In the genomic region with DNA sequence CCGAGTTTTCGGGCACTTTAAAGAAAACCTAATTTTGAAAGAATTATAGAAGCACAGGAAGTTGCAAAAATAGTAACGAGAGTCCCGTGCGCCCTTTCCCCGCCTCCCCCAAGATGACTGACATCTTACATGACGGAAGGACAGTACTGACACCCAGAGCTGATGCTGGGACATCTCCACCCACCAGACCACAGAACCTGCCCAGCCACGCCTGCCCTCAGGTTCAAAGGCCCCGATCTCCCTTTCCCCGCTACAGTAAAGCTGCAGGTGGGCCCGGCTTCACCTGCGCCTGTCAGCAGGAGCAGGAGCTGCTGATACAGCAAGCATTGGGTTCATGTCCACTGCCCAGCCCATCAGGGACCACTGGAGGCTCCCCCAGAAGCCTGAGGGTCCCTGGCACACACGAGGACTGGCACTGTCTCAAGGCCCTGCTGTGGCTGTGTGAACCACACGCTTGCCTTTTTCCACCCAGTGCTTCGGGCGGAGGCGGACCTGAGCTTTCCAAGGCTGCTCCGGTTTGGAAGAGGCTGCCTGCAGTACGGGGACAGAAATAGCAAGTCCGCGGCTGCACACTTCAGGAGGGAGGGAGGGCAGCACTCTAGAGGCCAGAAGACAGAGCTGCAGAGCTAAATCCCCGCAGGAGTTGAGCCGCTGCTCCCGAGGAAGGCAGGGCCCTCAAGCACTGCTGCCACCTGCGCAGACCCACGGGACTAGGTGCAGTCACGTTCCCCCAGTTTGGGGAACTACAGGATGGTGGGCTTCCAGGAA, we compare ENCODE assay signal across 1 cellular context.
TF ChIP-seq lines count a peak whose summit lies in the region.

No MANE protein-coding gene starts in this region.

TF ChIP-seq in GM23338, 12 proteins besides CTCF, POLR2A, EP300 and RAD21 (continued from another document):
- TF ChIP-seq, protein P1, sequence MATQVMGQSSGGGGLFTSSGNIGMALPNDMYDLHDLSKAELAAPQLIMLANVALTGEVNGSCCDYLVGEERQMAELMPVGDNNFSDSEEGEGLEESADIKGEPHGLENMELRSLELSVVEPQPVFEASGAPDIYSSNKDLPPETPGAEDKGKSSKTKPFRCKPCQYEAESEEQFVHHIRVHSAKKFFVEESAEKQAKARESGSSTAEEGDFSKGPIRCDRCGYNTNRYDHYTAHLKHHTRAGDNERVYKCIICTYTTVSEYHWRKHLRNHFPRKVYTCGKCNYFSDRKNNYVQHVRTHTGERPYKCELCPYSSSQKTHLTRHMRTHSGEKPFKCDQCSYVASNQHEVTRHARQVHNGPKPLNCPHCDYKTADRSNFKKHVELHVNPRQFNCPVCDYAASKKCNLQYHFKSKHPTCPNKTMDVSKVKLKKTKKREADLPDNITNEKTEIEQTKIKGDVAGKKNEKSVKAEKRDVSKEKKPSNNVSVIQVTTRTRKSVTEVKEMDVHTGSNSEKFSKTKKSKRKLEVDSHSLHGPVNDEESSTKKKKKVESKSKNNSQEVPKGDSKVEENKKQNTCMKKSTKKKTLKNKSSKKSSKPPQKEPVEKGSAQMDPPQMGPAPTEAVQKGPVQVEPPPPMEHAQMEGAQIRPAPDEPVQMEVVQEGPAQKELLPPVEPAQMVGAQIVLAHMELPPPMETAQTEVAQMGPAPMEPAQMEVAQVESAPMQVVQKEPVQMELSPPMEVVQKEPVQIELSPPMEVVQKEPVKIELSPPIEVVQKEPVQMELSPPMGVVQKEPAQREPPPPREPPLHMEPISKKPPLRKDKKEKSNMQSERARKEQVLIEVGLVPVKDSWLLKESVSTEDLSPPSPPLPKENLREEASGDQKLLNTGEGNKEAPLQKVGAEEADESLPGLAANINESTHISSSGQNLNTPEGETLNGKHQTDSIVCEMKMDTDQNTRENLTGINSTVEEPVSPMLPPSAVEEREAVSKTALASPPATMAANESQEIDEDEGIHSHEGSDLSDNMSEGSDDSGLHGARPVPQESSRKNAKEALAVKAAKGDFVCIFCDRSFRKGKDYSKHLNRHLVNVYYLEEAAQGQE (IDR thresholded peaks at IDR 0.05; ENCODE audit: unreplicated experiment) = no peak
- TF ChIP-seq, protein P2, sequence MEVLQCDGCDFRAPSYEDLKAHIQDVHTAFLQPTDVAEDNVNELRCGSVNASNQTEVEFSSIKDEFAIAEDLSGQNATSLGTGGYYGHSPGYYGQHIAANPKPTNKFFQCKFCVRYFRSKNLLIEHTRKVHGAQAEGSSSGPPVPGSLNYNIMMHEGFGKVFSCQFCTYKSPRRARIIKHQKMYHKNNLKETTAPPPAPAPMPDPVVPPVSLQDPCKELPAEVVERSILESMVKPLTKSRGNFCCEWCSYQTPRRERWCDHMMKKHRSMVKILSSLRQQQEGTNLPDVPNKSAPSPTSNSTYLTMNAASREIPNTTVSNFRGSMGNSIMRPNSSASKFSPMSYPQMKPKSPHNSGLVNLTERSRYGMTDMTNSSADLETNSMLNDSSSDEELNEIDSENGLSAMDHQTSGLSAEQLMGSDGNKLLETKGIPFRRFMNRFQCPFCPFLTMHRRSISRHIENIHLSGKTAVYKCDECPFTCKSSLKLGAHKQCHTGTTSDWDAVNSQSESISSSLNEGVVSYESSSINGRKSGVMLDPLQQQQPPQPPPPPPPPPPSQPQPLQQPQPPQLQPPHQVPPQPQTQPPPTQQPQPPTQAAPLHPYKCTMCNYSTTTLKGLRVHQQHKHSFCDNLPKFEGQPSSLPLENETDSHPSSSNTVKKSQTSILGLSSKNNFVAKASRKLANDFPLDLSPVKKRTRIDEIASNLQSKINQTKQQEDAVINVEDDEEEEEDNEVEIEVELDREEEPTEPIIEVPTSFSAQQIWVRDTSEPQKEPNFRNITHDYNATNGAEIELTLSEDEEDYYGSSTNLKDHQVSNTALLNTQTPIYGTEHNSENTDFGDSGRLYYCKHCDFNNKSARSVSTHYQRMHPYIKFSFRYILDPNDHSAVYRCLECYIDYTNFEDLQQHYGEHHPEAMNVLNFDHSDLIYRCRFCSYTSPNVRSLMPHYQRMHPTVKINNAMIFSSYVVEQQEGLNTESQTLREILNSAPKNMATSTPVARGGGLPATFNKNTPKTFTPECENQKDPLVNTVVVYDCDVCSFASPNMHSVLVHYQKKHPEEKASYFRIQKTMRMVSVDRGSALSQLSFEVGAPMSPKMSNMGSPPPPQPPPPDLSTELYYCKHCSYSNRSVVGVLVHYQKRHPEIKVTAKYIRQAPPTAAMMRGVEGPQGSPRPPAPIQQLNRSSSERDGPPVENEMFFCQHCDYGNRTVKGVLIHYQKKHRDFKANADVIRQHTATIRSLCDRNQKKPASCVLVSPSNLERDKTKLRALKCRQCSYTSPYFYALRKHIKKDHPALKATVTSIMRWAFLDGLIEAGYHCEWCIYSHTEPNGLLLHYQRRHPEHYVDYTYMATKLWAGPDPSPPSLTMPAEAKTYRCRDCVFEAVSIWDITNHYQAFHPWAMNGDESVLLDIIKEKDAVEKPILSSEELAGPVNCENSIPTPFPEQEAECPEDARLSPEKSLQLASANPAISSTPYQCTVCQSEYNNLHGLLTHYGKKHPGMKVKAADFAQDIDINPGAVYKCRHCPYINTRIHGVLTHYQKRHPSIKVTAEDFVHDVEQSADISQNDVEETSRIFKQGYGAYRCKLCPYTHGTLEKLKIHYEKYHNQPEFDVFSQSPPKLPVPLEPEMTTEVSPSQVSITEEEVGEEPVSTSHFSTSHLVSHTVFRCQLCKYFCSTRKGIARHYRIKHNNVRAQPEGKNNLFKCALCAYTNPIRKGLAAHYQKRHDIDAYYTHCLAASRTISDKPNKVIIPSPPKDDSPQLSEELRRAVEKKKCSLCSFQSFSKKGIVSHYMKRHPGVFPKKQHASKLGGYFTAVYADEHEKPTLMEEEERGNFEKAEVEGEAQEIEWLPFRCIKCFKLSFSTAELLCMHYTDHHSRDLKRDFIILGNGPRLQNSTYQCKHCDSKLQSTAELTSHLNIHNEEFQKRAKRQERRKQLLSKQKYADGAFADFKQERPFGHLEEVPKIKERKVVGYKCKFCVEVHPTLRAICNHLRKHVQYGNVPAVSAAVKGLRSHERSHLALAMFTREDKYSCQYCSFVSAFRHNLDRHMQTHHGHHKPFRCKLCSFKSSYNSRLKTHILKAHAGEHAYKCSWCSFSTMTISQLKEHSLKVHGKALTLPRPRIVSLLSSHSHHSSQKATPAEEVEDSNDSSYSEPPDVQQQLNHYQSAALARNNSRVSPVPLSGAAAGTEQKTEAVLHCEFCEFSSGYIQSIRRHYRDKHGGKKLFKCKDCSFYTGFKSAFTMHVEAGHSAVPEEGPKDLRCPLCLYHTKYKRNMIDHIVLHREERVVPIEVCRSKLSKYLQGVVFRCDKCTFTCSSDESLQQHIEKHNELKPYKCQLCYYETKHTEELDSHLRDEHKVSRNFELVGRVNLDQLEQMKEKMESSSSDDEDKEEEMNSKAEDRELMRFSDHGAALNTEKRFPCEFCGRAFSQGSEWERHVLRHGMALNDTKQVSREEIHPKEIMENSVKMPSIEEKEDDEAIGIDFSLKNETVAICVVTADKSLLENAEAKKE (CRISPR knock-in tag; IDR thresholded peaks at IDR 0.05) = no peak
